ENCODE assay signal across 24 cellular contexts in the genomic region with DNA sequence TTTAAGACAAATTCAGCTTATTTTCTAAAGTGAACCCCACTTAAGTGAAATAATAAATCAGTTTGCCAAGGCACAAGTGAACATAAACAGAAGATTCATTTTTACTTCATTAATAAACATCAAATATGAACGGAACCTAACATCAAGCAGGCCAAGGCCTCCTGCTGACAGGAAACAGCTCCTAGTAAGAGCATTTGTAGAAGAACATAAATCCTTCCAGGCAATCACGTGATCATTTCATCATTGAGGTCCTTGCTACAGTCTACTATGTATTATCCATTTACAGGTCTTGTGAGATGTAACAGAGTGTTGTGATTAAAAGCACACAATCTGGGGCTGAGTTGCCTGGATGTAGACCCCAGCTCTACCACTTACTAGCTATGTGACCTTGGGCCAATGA.
DNase-seq lines count a peak whose midpoint lies in the region; ATAC-seq and TF ChIP-seq lines count a peak whose summit lies in the region.
"Had no signal": no experiment of that assay in that cellular context is flagged by ENCODE, and none has a peak within 500 bp of the region (broad histone marks: within the 10 kb centered on the region; RNA-seq: fewer than 3 reads in every experiment).

No MANE protein-coding gene starts in this region.

- H3K4me3 ChIP-seq in cardiac fibroblast (replicated peaks in 1 of 2; ENCODE audit: low read depth in 2 of 2, low read length in 2 of 2) (no peak overlapping the region), thoracic aorta (no peak overlapping the region), Peyer's patch (no peak overlapping the region)
- H3K4me3 ChIP-seq: heart left ventricle, mucosa of descending colon had no signal

- H3K27me3 ChIP-seq in thoracic aorta (replicated peaks; ENCODE audit: insufficient read depth) (no peaks in the 10 kb centered on the region), Peyer's patch (no peaks in the 10 kb centered on the region)
- H3K27me3 ChIP-seq: heart left ventricle, neutrophil had no signal

- no peak for ATAC-seq in thoracic aorta (ENCODE audit: insufficient number of reproducible peaks, low FRiP score, low read depth)
- ATAC-seq: activated T-cell treated with anti-CD3 and anti-CD28 coated beads, Interleukin-2, amount 50 U/mL, for 4 hours; effector memory CD8-positive, alpha-beta T cell; HCT116; heart left ventricle; mucosa of descending colon; T-cell had no signal

- TF ChIP-seq CTCF in cardiac fibroblast (IDR thresholded peaks at IDR 0.05; ENCODE audit: low read depth, low read length) (no peak), thoracic aorta (IDR thresholded peaks at IDR 0.05) (no peak), Peyer's patch (IDR thresholded peaks at IDR 0.05) (no peak)

- H3K9me3 ChIP-seq in thoracic aorta (no peaks in the 10 kb centered on the region), Peyer's patch (no peaks in the 10 kb centered on the region)
- H3K9me3 ChIP-seq: heart left ventricle, mucosa of descending colon, neutrophil had no signal

- DNase-seq in SK-MEL-5 (ENCODE audit: low read depth, low spot score) = peak; percentile 43
- peak; percentile 34 to 44 for DNase-seq in cardiac fibroblast (ENCODE audit: low read depth in 2 of 2)
- peak; percentile 55 for DNase-seq in left kidney (ENCODE audit: low read depth, low spot score)
- DNase-seq in thoracic aorta (ENCODE audit: low spot score) = no peak
- DNase-seq in DMS153 treated with DMSO at 0.1 percent for 48 hours (lab: John Stamatoyannopoulos, UW; ENCODE audit: unreplicated experiment) = no peak
- no peak for DNase-seq in Kasumi-1 (lab: John Stamatoyannopoulos, UW)
- DNase-seq in Peyer's patch = no peak
- DNase-seq: activated CD4-positive, alpha-beta T cell treated with anti-CD3 and anti-CD28 coated beads for 1 hour; activated CD8-positive, alpha-beta memory T cell treated with anti-CD3 and anti-CD28 coated beads for 24 hours; activated naive CD4-positive, alpha-beta T cell treated with Interleukin-2 at 50 U/mL for 16 hours; activated T-cell treated with anti-CD3 and anti-CD28 coated beads, Interleukin-2, amount 50 U/mL, for 4 hours; AML-193; cerebellar nuclear complex; DND-41; effector memory CD8-positive, alpha-beta T cell; heart left ventricle; mucosa of descending colon; NCI-H1436; NCI-H526 treated with DMSO at 0.1 percent for 48 hours; stimulated activated naive CD4-positive, alpha-beta T cell treated with Interleukin-2 at 50 U/mL for 16 hours; T-cell; trophoblast cell had no signal

- H3K4me1 ChIP-seq in thoracic aorta (ENCODE audit: control insufficient read depth in 1 of 2, low read depth in 2 of 2) = peaks cover 62 to 94% of the 10 kb centered on the region in 2 donors
- peaks cover 0 to 20% (median 0%) of the 10 kb centered on the region in 4 donors for H3K4me1 ChIP-seq in Peyer's patch

- H3K27ac ChIP-seq in thoracic aorta (peak overlapping the region; percentile 36 to 73), Peyer's patch (peak overlapping the region in 2 of 4 donors; percentile 11 to 51)
- H3K27ac ChIP-seq: neutrophil had no signal

- no peak for TF ChIP-seq POLR2A in Peyer's patch (IDR thresholded peaks at IDR 0.05)

- peaks cover 13% of the 10 kb centered on the region for H3K36me3 ChIP-seq in thoracic aorta
- H3K36me3 ChIP-seq in Peyer's patch = no peaks in the 10 kb centered on the region
- H3K36me3 ChIP-seq: neutrophil had no signal

- in situ Hi-C loops in SK-MEL-5 (cut with HindIII; ENCODE audit: low pct_unique_long_range_greater_than_20kb, low sequenced_read_pairs) = no loop called here

Comparison
In these comparisons a context has a peak if more than half of its experiments do, and no peak if none do; other contexts are left out.
1. DNase-seq: peak in SK-MEL-5 (single experiment), cardiac fibroblast (2 of 2) and left kidney (single experiment); none in thoracic aorta (single experiment), DMS153 treated with DMSO at 0.1 percent for 48 hours (single experiment), Kasumi-1 (0 of 2) and Peyer's patch (0 of 3).